Comparison of ENCODE assay signal across 2 cellular contexts in the genomic region with DNA sequence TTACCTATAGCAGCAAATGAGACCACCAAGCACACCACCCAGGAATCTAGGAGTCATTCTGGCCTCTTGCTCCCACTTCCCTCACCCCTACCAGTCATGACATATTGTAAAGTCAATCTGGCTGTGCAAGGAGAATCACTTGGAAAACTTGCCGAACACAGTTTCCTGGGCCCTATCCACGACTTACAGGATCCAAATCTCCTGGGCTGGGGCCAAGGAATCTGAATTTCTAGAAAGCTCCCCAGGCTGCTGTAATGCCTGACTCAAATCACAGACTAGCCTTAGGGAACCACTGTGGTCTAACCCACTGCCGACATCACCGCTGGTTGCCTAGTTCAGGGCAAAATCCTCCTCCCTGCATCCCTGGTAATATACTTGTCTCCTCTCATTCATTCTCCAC.
TF ChIP-seq lines count a peak whose summit lies in the region.

No MANE protein-coding gene starts in this region.

TF ChIP-seq in HEK293, 187 proteins besides CTCF, POLR2A, EP300 and RAD21:
- TF ChIP-seq ZBTB20 (tag by site-specific recombination; IDR thresholded peaks at IDR 0.05) (peak; percentile 59; the same call in 1 of the 2 replicates), ZXDB (tag by site-specific recombination; IDR thresholded peaks at IDR 0.05) (no peak)

TF ChIP-seq in H1, 55 proteins besides CTCF, POLR2A, EP300 and RAD21:
- no peak for TF ChIP-seq CBX8 (IDR thresholded peaks at IDR 0.05; ENCODE audit: borderline replicate concordance, low read depth, low read length)
- no peak for TF ChIP-seq RXRA (IDR thresholded peaks at IDR 0.05; ENCODE audit: insufficient read depth, low read depth, low read length)
- no peak for TF ChIP-seq CREB1 (IDR thresholded peaks at IDR 0.05)
- no peak for TF ChIP-seq POLR2AphosphoS5 (IDR thresholded peaks at IDR 0.05; ENCODE audit: low read depth, low read length)
- TF ChIP-seq RNF2 (IDR thresholded peaks at IDR 0.05; ENCODE audit: borderline replicate concordance, low read depth, low read length, missing control alignments, poor library complexity, severe bottlenecking), result no peak
- TF ChIP-seq, protein P1, sequence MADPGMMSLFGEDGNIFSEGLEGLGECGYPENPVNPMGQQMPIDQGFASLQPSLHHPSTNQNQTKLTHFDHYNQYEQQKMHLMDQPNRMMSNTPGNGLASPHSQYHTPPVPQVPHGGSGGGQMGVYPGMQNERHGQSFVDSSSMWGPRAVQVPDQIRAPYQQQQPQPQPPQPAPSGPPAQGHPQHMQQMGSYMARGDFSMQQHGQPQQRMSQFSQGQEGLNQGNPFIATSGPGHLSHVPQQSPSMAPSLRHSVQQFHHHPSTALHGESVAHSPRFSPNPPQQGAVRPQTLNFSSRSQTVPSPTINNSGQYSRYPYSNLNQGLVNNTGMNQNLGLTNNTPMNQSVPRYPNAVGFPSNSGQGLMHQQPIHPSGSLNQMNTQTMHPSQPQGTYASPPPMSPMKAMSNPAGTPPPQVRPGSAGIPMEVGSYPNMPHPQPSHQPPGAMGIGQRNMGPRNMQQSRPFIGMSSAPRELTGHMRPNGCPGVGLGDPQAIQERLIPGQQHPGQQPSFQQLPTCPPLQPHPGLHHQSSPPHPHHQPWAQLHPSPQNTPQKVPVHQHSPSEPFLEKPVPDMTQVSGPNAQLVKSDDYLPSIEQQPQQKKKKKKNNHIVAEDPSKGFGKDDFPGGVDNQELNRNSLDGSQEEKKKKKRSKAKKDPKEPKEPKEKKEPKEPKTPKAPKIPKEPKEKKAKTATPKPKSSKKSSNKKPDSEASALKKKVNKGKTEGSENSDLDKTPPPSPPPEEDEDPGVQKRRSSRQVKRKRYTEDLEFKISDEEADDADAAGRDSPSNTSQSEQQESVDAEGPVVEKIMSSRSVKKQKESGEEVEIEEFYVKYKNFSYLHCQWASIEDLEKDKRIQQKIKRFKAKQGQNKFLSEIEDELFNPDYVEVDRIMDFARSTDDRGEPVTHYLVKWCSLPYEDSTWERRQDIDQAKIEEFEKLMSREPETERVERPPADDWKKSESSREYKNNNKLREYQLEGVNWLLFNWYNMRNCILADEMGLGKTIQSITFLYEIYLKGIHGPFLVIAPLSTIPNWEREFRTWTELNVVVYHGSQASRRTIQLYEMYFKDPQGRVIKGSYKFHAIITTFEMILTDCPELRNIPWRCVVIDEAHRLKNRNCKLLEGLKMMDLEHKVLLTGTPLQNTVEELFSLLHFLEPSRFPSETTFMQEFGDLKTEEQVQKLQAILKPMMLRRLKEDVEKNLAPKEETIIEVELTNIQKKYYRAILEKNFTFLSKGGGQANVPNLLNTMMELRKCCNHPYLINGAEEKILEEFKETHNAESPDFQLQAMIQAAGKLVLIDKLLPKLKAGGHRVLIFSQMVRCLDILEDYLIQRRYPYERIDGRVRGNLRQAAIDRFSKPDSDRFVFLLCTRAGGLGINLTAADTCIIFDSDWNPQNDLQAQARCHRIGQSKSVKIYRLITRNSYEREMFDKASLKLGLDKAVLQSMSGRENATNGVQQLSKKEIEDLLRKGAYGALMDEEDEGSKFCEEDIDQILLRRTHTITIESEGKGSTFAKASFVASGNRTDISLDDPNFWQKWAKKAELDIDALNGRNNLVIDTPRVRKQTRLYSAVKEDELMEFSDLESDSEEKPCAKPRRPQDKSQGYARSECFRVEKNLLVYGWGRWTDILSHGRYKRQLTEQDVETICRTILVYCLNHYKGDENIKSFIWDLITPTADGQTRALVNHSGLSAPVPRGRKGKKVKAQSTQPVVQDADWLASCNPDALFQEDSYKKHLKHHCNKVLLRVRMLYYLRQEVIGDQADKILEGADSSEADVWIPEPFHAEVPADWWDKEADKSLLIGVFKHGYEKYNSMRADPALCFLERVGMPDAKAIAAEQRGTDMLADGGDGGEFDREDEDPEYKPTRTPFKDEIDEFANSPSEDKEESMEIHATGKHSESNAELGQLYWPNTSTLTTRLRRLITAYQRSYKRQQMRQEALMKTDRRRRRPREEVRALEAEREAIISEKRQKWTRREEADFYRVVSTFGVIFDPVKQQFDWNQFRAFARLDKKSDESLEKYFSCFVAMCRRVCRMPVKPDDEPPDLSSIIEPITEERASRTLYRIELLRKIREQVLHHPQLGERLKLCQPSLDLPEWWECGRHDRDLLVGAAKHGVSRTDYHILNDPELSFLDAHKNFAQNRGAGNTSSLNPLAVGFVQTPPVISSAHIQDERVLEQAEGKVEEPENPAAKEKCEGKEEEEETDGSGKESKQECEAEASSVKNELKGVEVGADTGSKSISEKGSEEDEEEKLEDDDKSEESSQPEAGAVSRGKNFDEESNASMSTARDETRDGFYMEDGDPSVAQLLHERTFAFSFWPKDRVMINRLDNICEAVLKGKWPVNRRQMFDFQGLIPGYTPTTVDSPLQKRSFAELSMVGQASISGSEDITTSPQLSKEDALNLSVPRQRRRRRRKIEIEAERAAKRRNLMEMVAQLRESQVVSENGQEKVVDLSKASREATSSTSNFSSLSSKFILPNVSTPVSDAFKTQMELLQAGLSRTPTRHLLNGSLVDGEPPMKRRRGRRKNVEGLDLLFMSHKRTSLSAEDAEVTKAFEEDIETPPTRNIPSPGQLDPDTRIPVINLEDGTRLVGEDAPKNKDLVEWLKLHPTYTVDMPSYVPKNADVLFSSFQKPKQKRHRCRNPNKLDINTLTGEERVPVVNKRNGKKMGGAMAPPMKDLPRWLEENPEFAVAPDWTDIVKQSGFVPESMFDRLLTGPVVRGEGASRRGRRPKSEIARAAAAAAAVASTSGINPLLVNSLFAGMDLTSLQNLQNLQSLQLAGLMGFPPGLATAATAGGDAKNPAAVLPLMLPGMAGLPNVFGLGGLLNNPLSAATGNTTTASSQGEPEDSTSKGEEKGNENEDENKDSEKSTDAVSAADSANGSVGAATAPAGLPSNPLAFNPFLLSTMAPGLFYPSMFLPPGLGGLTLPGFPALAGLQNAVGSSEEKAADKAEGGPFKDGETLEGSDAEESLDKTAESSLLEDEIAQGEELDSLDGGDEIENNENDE (IDR thresholded peaks at IDR 0.05; ENCODE audit: insufficient replicate concordance, low read length), result no peak
- TF ChIP-seq KDM1A (IDR thresholded peaks at IDR 0.05; ENCODE audit: borderline replicate concordance, low read length), result no peak
- no peak for TF ChIP-seq POU5F1 (IDR thresholded peaks at IDR 0.05; ENCODE audit: low read depth, low read length)
- no peak for TF ChIP-seq CHD1 (IDR thresholded peaks at IDR 0.05; ENCODE audit: low read depth, low read length)
- no peak for TF ChIP-seq JUN (IDR thresholded peaks at IDR 0.05; ENCODE audit: low read depth, low read length)
- no peak for TF ChIP-seq EGR1 (IDR thresholded peaks at IDR 0.05; ENCODE audit: borderline replicate concordance, low read depth, low read length)
- TF ChIP-seq, protein P2, sequence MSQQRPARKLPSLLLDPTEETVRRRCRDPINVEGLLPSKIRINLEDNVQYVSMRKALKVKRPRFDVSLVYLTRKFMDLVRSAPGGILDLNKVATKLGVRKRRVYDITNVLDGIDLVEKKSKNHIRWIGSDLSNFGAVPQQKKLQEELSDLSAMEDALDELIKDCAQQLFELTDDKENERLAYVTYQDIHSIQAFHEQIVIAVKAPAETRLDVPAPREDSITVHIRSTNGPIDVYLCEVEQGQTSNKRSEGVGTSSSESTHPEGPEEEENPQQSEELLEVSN (IDR thresholded peaks at IDR 0.05), result no peak
- no peak for TF ChIP-seq RBBP5 (IDR thresholded peaks at IDR 0.05; ENCODE audit: borderline replicate concordance, low read depth, low read length)
- no peak for TF ChIP-seq SIRT6 (IDR thresholded peaks at IDR 0.05; ENCODE audit: low read length)
- TF ChIP-seq RFX5 (IDR thresholded peaks at IDR 0.05; ENCODE audit: borderline replicate concordance, low read depth, low read length), result no peak
- TF ChIP-seq TCF12 (IDR thresholded peaks at IDR 0.05; ENCODE audit: low read depth, low read length), result no peak
